In genomic region chr4:184763150-184763780, GRCh38 we compare ENCODE assay signal across 15 cellular contexts. TPM values are rescaled to one million over a fixed set of nuclear protein-coding genes. Genes with fewer than 3 reads are reported as not detected.
DNase-seq lines count a peak whose midpoint lies in the region; ATAC-seq, FAIRE-seq and TF ChIP-seq lines count a peak whose summit lies in the region.
"Had no signal": no experiment of that assay in that cellular context is flagged by ENCODE, and none has a peak within 500 bp of the region (broad histone marks: within the 10 kb centered on the region; RNA-seq: fewer than 3 reads in every experiment).

No MANE protein-coding gene starts in this region.

- H3K79me2 ChIP-seq in astrocyte (ENCODE audit: insufficient read depth, low read length): no peaks in the 10 kb centered on the region

- H3K4me1 ChIP-seq in astrocyte (ENCODE audit: insufficient read depth, low read length): no peaks in the 10 kb centered on the region
- no peaks in the 10 kb centered on the region for H3K4me1 ChIP-seq in prostate gland (replicated peaks)
- H3K4me1 ChIP-seq: foreskin keratinocyte, right lobe of liver had no signal

- no peak overlapping the region for H3K27ac ChIP-seq in CD4-positive, alpha-beta T cell (ENCODE audit: low read depth, low read length)
- H3K27ac ChIP-seq in astrocyte (ENCODE audit: low read depth, low read length): no peak overlapping the region
- peak overlapping the region; percentile 26 to 35 for H3K27ac ChIP-seq in prostate gland
- H3K27ac ChIP-seq: cardiac muscle cell, foreskin keratinocyte, right lobe of liver, tibial artery had no signal

- no peak for TF ChIP-seq POLR2A in prostate gland (IDR thresholded peaks at IDR 0.05)

- H3K4me1 Mint-ChIP-seq in activated CD4-positive, alpha-beta memory T cell treated with anti-CD3 and anti-CD28 coated beads for 36 hours (ENCODE audit: low read depth): peaks cover 14% of the 10 kb centered on the region
- H3K4me1 Mint-ChIP-seq in activated CD4-positive, alpha-beta memory T cell treated with anti-CD3 and anti-CD28 coated beads, Interleukin-2, amount 10 ng/mL, durations not matched to agents 7 days and 5 days: peaks cover 16% of the 10 kb centered on the region
- H3K4me1 Mint-ChIP-seq in CD4-positive, alpha-beta T cell (ENCODE audit: low read depth): peaks cover 33% of the 10 kb centered on the region
- H3K4me1 Mint-ChIP-seq in astrocyte (ENCODE audit: low read depth, unreplicated experiment): peaks cover 7% of the 10 kb centered on the region

- peak overlapping the region; percentile 25 for H3K27ac Mint-ChIP-seq in activated CD4-positive, alpha-beta memory T cell treated with anti-CD3 and anti-CD28 coated beads for 36 hours
- no peak overlapping the region for H3K27ac Mint-ChIP-seq in activated CD4-positive, alpha-beta memory T cell treated with anti-CD3 and anti-CD28 coated beads, Interleukin-2, amount 10 ng/mL, durations not matched to agents 7 days and 5 days
- H3K27ac Mint-ChIP-seq in CD4-positive, alpha-beta T cell: peak overlapping the region; percentile 78
- H3K27ac Mint-ChIP-seq in astrocyte (ENCODE audit: unreplicated experiment): no peak overlapping the region

- TF ChIP-seq CTCF in CD4-positive, alpha-beta T cell (IDR thresholded peaks at IDR 0.05): no peak
- no peak for TF ChIP-seq CTCF in astrocyte (IDR thresholded peaks at IDR 0.05; ENCODE audit: insufficient read depth, low read depth, low read length)
- TF ChIP-seq CTCF in prostate gland (IDR thresholded peaks at IDR 0.05): no peak

- no peak overlapping the region for H3K4me2 ChIP-seq in astrocyte (ENCODE audit: low read length)

- no peak for DNase-seq in activated CD4-positive, alpha-beta memory T cell treated with anti-CD3 and anti-CD28 coated beads for 36 hours
- DNase-seq in activated CD4-positive, alpha-beta memory T cell treated with anti-CD3 and anti-CD28 coated beads, Interleukin-2, amount 10 ng/mL, durations not matched to agents 7 days and 5 days: no peak
- DNase-seq in CD4-positive, alpha-beta T cell: no peak
- peak; percentile 1 for DNase-seq in astrocyte (ENCODE audit: low read depth)
- no peak for DNase-seq in prostate gland (ENCODE audit: low spot score)
- no peak for DNase-seq in effector CD8-positive, alpha-beta T cell (lab: John Stamatoyannopoulos, UW)
- DNase-seq in DMS153 (lab: John Stamatoyannopoulos, UW): no peak
- DNase-seq: foreskin keratinocyte, mammary epithelial cell, NCI-H2029, NCI-H524 treated with DMSO at 0.1 percent for 48 hours, right lobe of liver had no signal

- no peak for FAIRE-seq in astrocyte (lab: Jason Lieb, UNC)

- peaks cover 55% of the 10 kb centered on the region for H3K36me3 Mint-ChIP-seq in activated CD4-positive, alpha-beta memory T cell treated with anti-CD3 and anti-CD28 coated beads for 36 hours
- H3K36me3 Mint-ChIP-seq in activated CD4-positive, alpha-beta memory T cell treated with anti-CD3 and anti-CD28 coated beads, Interleukin-2, amount 10 ng/mL, durations not matched to agents 7 days and 5 days (ENCODE audit: low read depth): peaks cover 60% of the 10 kb centered on the region
- H3K36me3 Mint-ChIP-seq in CD4-positive, alpha-beta T cell (ENCODE audit: low read depth): peaks cover 77% of the 10 kb centered on the region
- peaks cover 28% of the 10 kb centered on the region for H3K36me3 Mint-ChIP-seq in astrocyte (ENCODE audit: low read depth, unreplicated experiment)

- H3K9ac ChIP-seq in astrocyte (ENCODE audit: low read length): no peak overlapping the region

- H3K4me3 Mint-ChIP-seq in activated CD4-positive, alpha-beta memory T cell treated with anti-CD3 and anti-CD28 coated beads for 36 hours: no peak overlapping the region
- no peak overlapping the region for H3K4me3 Mint-ChIP-seq in activated CD4-positive, alpha-beta memory T cell treated with anti-CD3 and anti-CD28 coated beads, Interleukin-2, amount 10 ng/mL, durations not matched to agents 7 days and 5 days
- no peak overlapping the region for H3K4me3 Mint-ChIP-seq in CD4-positive, alpha-beta T cell
- no peak overlapping the region for H3K4me3 Mint-ChIP-seq in astrocyte (ENCODE audit: unreplicated experiment)

- H2AFZ ChIP-seq in astrocyte (ENCODE audit: low read depth, low read length): no peak overlapping the region

- ATAC-seq in CD4-positive, alpha-beta T cell (ENCODE audit: poor library complexity): peak; percentile 35
- no peak for ATAC-seq in GM21390 (IDR thresholded peaks at IDR 0.05; ENCODE audit: unreplicated experiment)
- ATAC-seq: foreskin keratinocyte had no signal

- H4K20me1 ChIP-seq in astrocyte (ENCODE audit: insufficient read depth, low read length): no peaks in the 10 kb centered on the region

- no peaks in the 10 kb centered on the region for H3K27me3 Mint-ChIP-seq in activated CD4-positive, alpha-beta memory T cell treated with anti-CD3 and anti-CD28 coated beads for 36 hours
- H3K27me3 Mint-ChIP-seq in activated CD4-positive, alpha-beta memory T cell treated with anti-CD3 and anti-CD28 coated beads, Interleukin-2, amount 10 ng/mL, durations not matched to agents 7 days and 5 days: no peaks in the 10 kb centered on the region
- H3K27me3 Mint-ChIP-seq in CD4-positive, alpha-beta T cell: no peaks in the 10 kb centered on the region
- peaks cover 36% of the 10 kb centered on the region for H3K27me3 Mint-ChIP-seq in astrocyte (ENCODE audit: low read depth, unreplicated experiment)

- no peaks in the 10 kb centered on the region for H3K27me3 ChIP-seq in CD4-positive, alpha-beta T cell (ENCODE audit: control insufficient read depth, insufficient read depth, low read length)
- H3K27me3 ChIP-seq in astrocyte (ENCODE audit: insufficient read depth, low read length): no peaks in the 10 kb centered on the region
- no peaks in the 10 kb centered on the region for H3K27me3 ChIP-seq in prostate gland (replicated peaks; ENCODE audit: insufficient read depth)
- H3K27me3 ChIP-seq: cardiac muscle cell, foreskin keratinocyte, right lobe of liver, tibial artery had no signal

- H3K36me3 ChIP-seq in astrocyte (ENCODE audit: insufficient read depth, low read length) (no peaks in the 10 kb centered on the region), prostate gland (peaks cover 9 to 17% of the 10 kb centered on the region in 2 donors)

- CTCF ChIA-PET in activated CD4-positive, alpha-beta memory T cell treated with anti-CD3 and anti-CD28 coated beads for 36 hours (lab: Charles Lee): interaction anchor here (2.3 kb wide), 1 partner anchor 18 kb away, joined by 6 read pairs; no protein-coding TSS in a partner anchor
- CTCF ChIA-PET in activated CD4-positive, alpha-beta memory T cell treated with anti-CD3 and anti-CD28 coated beads, Interleukin-2, amount 10 ng/mL, durations not matched to agents 7 days and 5 days (lab: Charles Lee): interaction anchor here (0.9 to 1.1 kb wide), 2 partner anchors 18 to 34 kb away, joined by 3 to 5 read pairs; no protein-coding TSS in a partner anchor
- CTCF ChIA-PET in CD4-positive, alpha-beta T cell (lab: Charles Lee): no interaction called here

- intact Hi-C loops in activated CD4-positive, alpha-beta memory T cell treated with anti-CD3 and anti-CD28 coated beads for 36 hours (cut with micrococcal nuclease): no loop called here
- intact Hi-C loops in CD4-positive, alpha-beta T cell (cut with DNase I, micrococcal nuclease): loop anchor here in 1 of 2 experiments (2.0 kb wide), 1 partner anchor 16 kb away; no protein-coding TSS in a partner anchor
- intact Hi-C loops in prostate gland (cut with DNase I): no loop called here

- H3K4me3 ChIP-seq in astrocyte (ENCODE audit: insufficient read depth, low read depth, low read length) (no peak overlapping the region), prostate gland (no peak overlapping the region)
- H3K4me3 ChIP-seq: cardiac muscle cell, right lobe of liver, tibial artery had no signal

- no peaks in the 10 kb centered on the region for H3K9me3 ChIP-seq in CD4-positive, alpha-beta T cell (ENCODE audit: control insufficient read depth, low read length)
- H3K9me3 ChIP-seq in astrocyte (ENCODE audit: insufficient read depth, low read depth, low read length): no peaks in the 10 kb centered on the region
- no peaks in the 10 kb centered on the region for H3K9me3 ChIP-seq in prostate gland
- H3K9me3 ChIP-seq: right lobe of liver, tibial artery had no signal

- no peaks in the 10 kb centered on the region for H3K9me3 Mint-ChIP-seq in activated CD4-positive, alpha-beta memory T cell treated with anti-CD3 and anti-CD28 coated beads for 36 hours
- H3K9me3 Mint-ChIP-seq in activated CD4-positive, alpha-beta memory T cell treated with anti-CD3 and anti-CD28 coated beads, Interleukin-2, amount 10 ng/mL, durations not matched to agents 7 days and 5 days: no peaks in the 10 kb centered on the region
- no peaks in the 10 kb centered on the region for H3K9me3 Mint-ChIP-seq in CD4-positive, alpha-beta T cell
- no peaks in the 10 kb centered on the region for H3K9me3 Mint-ChIP-seq in astrocyte (ENCODE audit: unreplicated experiment)

- POLR2A ChIA-PET in activated CD4-positive, alpha-beta memory T cell treated with anti-CD3 and anti-CD28 coated beads for 36 hours (lab: Charles Lee): interaction anchor here (1.5 kb wide), 1 partner anchor 29 kb away, joined by 6 read pairs; the partner anchor contains the start of gene CENPU
- POLR2A ChIA-PET in activated CD4-positive, alpha-beta memory T cell treated with anti-CD3 and anti-CD28 coated beads, Interleukin-2, amount 10 ng/mL, durations not matched to agents 7 days and 5 days (lab: Charles Lee): interaction anchor here (0.9 to 2.8 kb wide), 6 partner anchors 18 to 115 kb away, joined by 3 to 19 read pairs (median 4); partner anchors contain the start of genes ACSL1 and CENPU
- POLR2A ChIA-PET in CD4-positive, alpha-beta T cell (lab: Charles Lee): interaction anchor here (0.8 to 2.2 kb wide), 6 partner anchors 16 to 114 kb away, joined by 3 to 10 read pairs (median 6); partner anchors contain the start of genes CASP3, CENPU and PRIMPOL

- 69% methylated on average over 14 of the region's 14 CpGs for WGBS in prostate gland

RNA-seq across cellular contexts. Expression of gene CENPU, which starts 29.4 kb away (rescaled TPM):
- 10 to 100 TPM; 82.7 to 87.6 TPM for total RNA-seq in activated CD4-positive, alpha-beta memory T cell treated with anti-CD3 and anti-CD28 coated beads for 36 hours
- total RNA-seq in activated CD4-positive, alpha-beta memory T cell treated with anti-CD3 and anti-CD28 coated beads, Interleukin-2, amount 10 ng/mL, durations not matched to agents 7 days and 5 days: 10 to 100 TPM; 69.6 to 69.7 TPM
- 1 to 10 TPM; 1.9 to 2.8 TPM for total RNA-seq in CD4-positive, alpha-beta T cell
- total RNA-seq in astrocyte (3.0 and 6.0 TPM in 2 replicates), prostate gland (10 to 100 TPM in 1 of 2 donors, 1 to 10 TPM in 1; 2.6 to 15.5 TPM)

Comparison
In these comparisons a context has a peak if more than half of its experiments do, and no peak if none do; other contexts are left out.
1. H3K27ac Mint-ChIP-seq: peak in activated CD4-positive, alpha-beta memory T cell treated with anti-CD3 and anti-CD28 coated beads for 36 hours (single experiment) and CD4-positive, alpha-beta T cell (single experiment); none in activated CD4-positive, alpha-beta memory T cell treated with anti-CD3 and anti-CD28 coated beads, Interleukin-2, amount 10 ng/mL, durations not matched to agents 7 days and 5 days (single experiment) and astrocyte (single experiment).
2. H3K27ac ChIP-seq: peak in prostate gland (2 of 2); none in CD4-positive, alpha-beta T cell (single experiment) and astrocyte (single experiment).
3. RNA of gene CENPU, which starts 29.4 kb away (total RNA-seq): 82.7 to 87.6 TPM in activated CD4-positive, alpha-beta memory T cell treated with anti-CD3 and anti-CD28 coated beads for 36 hours and 69.6 to 69.7 TPM in activated CD4-positive, alpha-beta memory T cell treated with anti-CD3 and anti-CD28 coated beads, Interleukin-2, amount 10 ng/mL, durations not matched to agents 7 days and 5 days; 2.6 to 15.5 TPM in prostate gland, 3.0 to 6.0 TPM in astrocyte and 1.9 to 2.8 TPM in CD4-positive, alpha-beta T cell; every median in the first group is over 4 times any median in the second.